In genomic region chr12:40646891-40647290, GRCh38 we compare ENCODE assay signal across 21 cellular contexts. TPM values are rescaled to one million over a fixed set of nuclear protein-coding genes. Genes with fewer than 3 reads are reported as not detected.
"Had no signal": no experiment of that assay in that cellular context is flagged by ENCODE, and none has a peak within 500 bp of the region (broad histone marks: within the 10 kb centered on the region; RNA-seq: fewer than 3 reads in every experiment).

No MANE protein-coding gene starts in this region.

- H3K4me3 Mint-ChIP-seq: activated B cell treated with CpG ODN at 0.5 μM for 24 hours; activated naive CD4-positive, alpha-beta T cell treated with anti-CD3 and anti-CD28 coated beads, Interleukin-2, amount 10 ng/mL, durations not matched to agents 7 days and 5 days; dendritic cell treated with granulocyte-macrophage colony-stimulating factor and Interleukin-4, amounts not matched to agents 40 ng/mL and 50 ng/mL, for 4 days; naive thymus-derived CD4-positive, alpha-beta T cell; type B pancreatic cell had no signal

- DNase-seq: activated B cell treated with CpG ODN at 0.5 μM for 24 hours; activated CD4-positive, alpha-beta T cell treated with anti-CD3 and anti-CD28 coated beads for 4 hours; activated CD4-positive, alpha-beta T cell treated with anti-CD3 and anti-CD28 coated beads, Interleukin-2, amount 50 U/mL, for 48 hours; activated effector memory CD4-positive, alpha-beta T cell treated with anti-CD3 and anti-CD28 coated beads, Interleukin-2, amount 50 U/mL, for 16 hours; activated naive CD4-positive, alpha-beta T cell treated with anti-CD3 and anti-CD28 coated beads, Interleukin-2, amount 10 ng/mL, durations not matched to agents 7 days and 5 days; amygdala; effector CD4-positive, alpha-beta T cell; heart right ventricle; islet precursor cell; left cardiac atrium; mesenchymal stem cell; naive thymus-derived CD4-positive, alpha-beta T cell; right cardiac atrium; stimulated activated CD4-positive, alpha-beta T cell treated with anti-CD3 and anti-CD28 coated beads, Interleukin-4, amount 100 ng/mL, for 24 hours; stimulated activated naive CD4-positive, alpha-beta T cell treated with Interleukin-2 at 50 U/mL for 16 hours; T-helper 9 cell had no signal

- H3K27ac Mint-ChIP-seq: activated B cell treated with CpG ODN at 0.5 μM for 24 hours; activated naive CD4-positive, alpha-beta T cell treated with anti-CD3 and anti-CD28 coated beads, Interleukin-2, amount 10 ng/mL, durations not matched to agents 7 days and 5 days; dendritic cell treated with granulocyte-macrophage colony-stimulating factor and Interleukin-4, amounts not matched to agents 40 ng/mL and 50 ng/mL, for 4 days; naive thymus-derived CD4-positive, alpha-beta T cell; progenitor cell of endocrine pancreas; type B pancreatic cell had no signal

- H3K36me3 Mint-ChIP-seq: activated naive CD4-positive, alpha-beta T cell treated with anti-CD3 and anti-CD28 coated beads, Interleukin-2, amount 10 ng/mL, durations not matched to agents 7 days and 5 days; naive thymus-derived CD4-positive, alpha-beta T cell; type B pancreatic cell had no signal

- H3K27me3 Mint-ChIP-seq: activated naive CD4-positive, alpha-beta T cell treated with anti-CD3 and anti-CD28 coated beads, Interleukin-2, amount 10 ng/mL, durations not matched to agents 7 days and 5 days; dendritic cell treated with granulocyte-macrophage colony-stimulating factor and Interleukin-4, amounts not matched to agents 40 ng/mL and 50 ng/mL, for 4 days; naive thymus-derived CD4-positive, alpha-beta T cell; progenitor cell of endocrine pancreas had no signal

- H3K4me3 ChIP-seq: heart right ventricle, thoracic aorta, vagina had no signal

- H3K4me1 Mint-ChIP-seq: activated B cell treated with CpG ODN at 0.5 μM for 24 hours; activated naive CD4-positive, alpha-beta T cell treated with anti-CD3 and anti-CD28 coated beads, Interleukin-2, amount 10 ng/mL, durations not matched to agents 7 days and 5 days; naive thymus-derived CD4-positive, alpha-beta T cell had no signal

- H3K9me3 Mint-ChIP-seq: activated B cell treated with CpG ODN at 0.5 μM for 24 hours had no signal

RNA-seq across cellular contexts. Expression of gene CNTN1, which starts 45.3 kb away (rescaled TPM):
- total RNA-seq: activated B cell treated with CpG ODN at 0.5 μM for 24 hours; naive thymus-derived CD4-positive, alpha-beta T cell had no signal
